ENCODE assay signal across 1 cellular context in genomic region chr19:7069904-7070226, GRCh38.
TF ChIP-seq lines count a peak whose summit lies in the region.

No MANE protein-coding gene starts in this region.

TF ChIP-seq in SK-N-SH, 30 proteins besides CTCF, POLR2A, EP300 and RAD21:
- TF ChIP-seq PBX3 (IDR thresholded peaks at IDR 0.05) (no peak), TEAD4 (IDR thresholded peaks at IDR 0.05; ENCODE audit: borderline replicate concordance, insufficient read depth) (no peak), MAX (IDR thresholded peaks at IDR 0.05; ENCODE audit: low read depth) (no peak), CHD2 (IDR thresholded peaks at IDR 0.05; ENCODE audit: low read length, partially characterized antibody) (no peak), EZH2phosphoT487 (IDR thresholded peaks at IDR 0.05; ENCODE audit: borderline replicate concordance, low read depth) (no peak), MEF2A (IDR thresholded peaks at IDR 0.05; ENCODE audit: borderline replicate concordance, low read depth) (no peak), ELF1 (IDR thresholded peaks at IDR 0.05) (no peak)
